Comparison of ENCODE assay signal across 1 cellular context in the genomic region with DNA sequence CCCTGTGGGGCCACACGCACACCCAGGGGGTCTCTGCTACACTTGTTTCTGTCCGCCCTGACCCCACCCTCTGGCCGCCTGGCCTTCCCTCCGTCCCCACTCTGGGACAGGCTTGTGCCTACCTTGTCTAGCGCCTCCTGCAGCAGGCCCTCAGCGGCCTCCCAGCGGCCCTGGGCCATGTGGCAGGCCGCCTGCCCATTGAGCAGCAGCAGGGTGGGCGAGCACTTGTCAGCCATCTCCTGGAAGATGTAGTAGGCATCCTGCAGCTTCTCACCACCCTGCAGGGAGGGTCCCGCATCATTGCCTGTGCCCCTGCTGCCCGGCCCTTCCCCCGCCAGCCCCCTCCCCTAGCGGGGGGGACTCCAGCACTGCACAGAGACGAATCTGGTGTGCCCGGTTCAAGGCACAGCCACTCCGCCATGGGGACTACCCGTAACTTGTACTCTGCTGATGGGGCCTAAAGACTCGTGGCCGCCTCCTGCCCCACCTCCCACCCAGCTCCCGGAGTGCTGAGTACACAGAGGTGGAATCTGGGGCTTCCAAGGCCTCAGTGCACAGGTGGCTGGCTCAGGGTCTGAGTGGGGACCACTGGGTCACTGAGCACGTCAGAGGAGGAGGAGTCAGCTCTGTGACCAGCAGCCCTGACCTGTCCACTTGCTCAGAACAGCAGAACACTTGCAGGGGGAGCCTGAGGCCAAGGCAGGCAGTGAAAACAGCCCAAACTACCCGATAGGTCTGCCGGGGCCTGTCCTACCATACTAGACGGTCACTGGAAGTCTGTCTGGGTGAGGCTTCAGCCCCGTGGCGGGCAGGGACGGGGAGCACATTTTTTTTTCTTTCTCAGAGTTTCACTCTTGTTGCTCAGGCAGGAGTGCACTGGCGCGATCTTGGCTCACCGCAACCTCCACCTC.
TF ChIP-seq lines count a peak whose summit lies in the region.

No MANE protein-coding gene starts in this region.

TF ChIP-seq in HEK293, 187 proteins besides CTCF, POLR2A, EP300 and RAD21:
- TF ChIP-seq ZIC2 (tag by site-specific recombination; IDR thresholded peaks at IDR 0.05) (peak; percentile 59), GLIS1 (tag by site-specific recombination; IDR thresholded peaks at IDR 0.05) (peak; percentile 43; the same call in 1 of the 2 replicates), ZNF311 (tag by site-specific recombination; IDR thresholded peaks at IDR 0.05; ENCODE audit: borderline replicate concordance) (no peak), ZNF530 (tag by site-specific recombination; IDR thresholded peaks at IDR 0.05; ENCODE audit: low read depth) (no peak), ZNF341 (tag by site-specific recombination; IDR thresholded peaks at IDR 0.05; ENCODE audit: low read depth) (0 out of 2 replicates have a peak, but pooled peaks have one; percentile 28)
